1 cellular context compared by ENCODE assay signal in genomic region chr9:5839572-5839902, GRCh38.
TF ChIP-seq lines count a peak whose summit lies in the region.

No MANE protein-coding gene starts in this region.

TF ChIP-seq in endothelial cell of umbilical vein, 7 proteins besides CTCF, POLR2A, EP300 and RAD21:
- TF ChIP-seq FOS (IDR thresholded peaks at IDR 0.05; ENCODE audit: borderline replicate concordance, insufficient read depth, low read length) = no peak
- TF ChIP-seq POLR2AphosphoS5 (IDR thresholded peaks at IDR 0.05; ENCODE audit: insufficient read depth, low read depth, low read length) = no peak
- no peak for TF ChIP-seq MYC (IDR thresholded peaks at IDR 0.05; ENCODE audit: low read depth, low read length)
- TF ChIP-seq JUN (IDR thresholded peaks at IDR 0.05; ENCODE audit: borderline replicate concordance, insufficient read depth, insufficient read length, low read depth) = no peak
- no peak for TF ChIP-seq GATA2 (IDR thresholded peaks at IDR 0.05; ENCODE audit: insufficient read depth, insufficient read length, low read depth, low read length)
- no peak for TF ChIP-seq MAX (IDR thresholded peaks at IDR 0.05; ENCODE audit: insufficient read depth, insufficient read length)
- no peak for TF ChIP-seq EZH2 (IDR thresholded peaks at IDR 0.05; ENCODE audit: borderline replicate concordance, low read depth, low read length, severe bottlenecking)
